10 cellular contexts compared by ENCODE assay signal in the genomic region with DNA sequence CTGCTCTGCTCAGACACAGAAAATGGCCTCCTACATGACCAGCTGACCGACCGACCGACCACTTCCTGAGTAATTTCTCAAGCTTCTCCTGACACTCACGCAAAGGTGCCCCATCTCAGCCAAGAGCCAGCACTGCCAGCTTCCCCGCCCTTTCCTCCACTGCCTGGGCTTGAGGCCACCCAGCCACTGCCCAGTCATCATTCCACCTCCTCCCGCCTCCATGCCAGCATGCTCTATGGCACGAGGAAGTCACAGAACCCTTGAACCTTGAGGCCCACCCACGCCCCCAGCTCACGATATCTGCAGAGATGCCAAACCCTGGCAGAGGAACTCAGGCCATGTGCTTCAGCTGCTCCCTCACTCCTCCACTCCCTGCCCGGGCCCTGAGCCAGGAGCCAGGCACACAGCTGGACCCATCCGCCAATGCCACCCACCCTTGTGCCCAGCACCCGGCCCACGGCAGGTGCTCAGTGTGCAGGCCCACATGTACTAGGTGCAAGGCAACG. TPM values are rescaled to one million over a fixed set of nuclear protein-coding genes. Genes with fewer than 3 reads are reported as not detected.
DNase-seq lines count a peak whose midpoint lies in the region; ATAC-seq and TF ChIP-seq lines count a peak whose summit lies in the region.
"Had no signal": no experiment of that assay in that cellular context is flagged by ENCODE, and none has a peak within 500 bp of the region (broad histone marks: within the 10 kb centered on the region; RNA-seq: fewer than 3 reads in every experiment).

No MANE protein-coding gene starts in this region.

- no peak overlapping the region for H3K4me3 Mint-ChIP-seq in natural killer cell

- no peaks in the 10 kb centered on the region for H3K36me3 Mint-ChIP-seq in natural killer cell

- intact Hi-C loops in dorsolateral prefrontal cortex (cut with DNase I) (no loop called here), natural killer cell (cut with micrococcal nuclease) (no loop called here)

- no peak for TF ChIP-seq CTCF in NB4 (IDR thresholded peaks at IDR 0.05; ENCODE audit: low read depth, low read length)
- no peak for TF ChIP-seq CTCF in dorsolateral prefrontal cortex (IDR thresholded peaks at IDR 0.05 in 54 of 56, conservative IDR thresholded peaks at IDR 0.05 in 2 of 56; ENCODE audit: low read depth in 1 of 56, partially characterized antibody in 56 of 56)
- TF ChIP-seq CTCF in natural killer cell (IDR thresholded peaks at IDR 0.05) = no peak

- peak overlapping the region; percentile 67 to 83 for H3K27ac Mint-ChIP-seq in natural killer cell

- DNase-seq in C1 segment of cervical spinal cord (lab: John Stamatoyannopoulos, UW) = peak in 9 of 14 donors; percentile 24 to 83 (median 48)
- peak; percentile 92 for DNase-seq in NB4 (ENCODE audit: low read depth)
- DNase-seq in dorsolateral prefrontal cortex = peak in 7 of 10 donors; percentile 67 to 90 (median 78)
- DNase-seq in natural killer cell = no peak
- DNase-seq in stimulated activated CD8-positive, alpha-beta memory T cell treated with anti-CD3 and anti-CD28 coated beads, Interleukin-4, amount 100 ng/mL, for 48 hours = no peak
- DNase-seq in stimulated activated CD4-positive, alpha-beta T cell treated with anti-CD3 and anti-CD28 coated beads, Interleukin-2, amount 100 ng/mL, for 24 hours = no peak
- DNase-seq in activated CD4-positive, alpha-beta T cell treated with anti-CD3 and anti-CD28 coated beads for 48 hours = no peak
- DNase-seq: amniotic stem cell had no signal

- H3K27ac ChIP-seq in dorsolateral prefrontal cortex = peak overlapping the region; percentile 75 to 100 (median 97)
- H3K27ac ChIP-seq: SK-N-MC had no signal

- H3K4me1 Mint-ChIP-seq in natural killer cell = peaks cover 30 to 65% of the 10 kb centered on the region in 2 donors

- H3K4me3 ChIP-seq in NB4 (ENCODE audit: low read depth, low read length) = no peak overlapping the region
- peak overlapping the region in 3 of 59 donors; percentile 23 to 31 (median 27) for H3K4me3 ChIP-seq in dorsolateral prefrontal cortex
- H3K4me3 ChIP-seq: SK-N-MC had no signal

- no peaks in the 10 kb centered on the region for H3K9me3 Mint-ChIP-seq in natural killer cell

- peak in 2 of 3 donors; percentile 32 to 51 for ATAC-seq in natural killer cell
- ATAC-seq in HG03521 (IDR thresholded peaks at IDR 0.05; ENCODE audit: unreplicated experiment) = no peak

- no peak for TF ChIP-seq POLR2A in NB4 (IDR thresholded peaks at IDR 0.05; ENCODE audit: extremely low read depth, insufficient read length)

- no peaks in the 10 kb centered on the region for H3K27me3 Mint-ChIP-seq in natural killer cell (ENCODE audit: low read depth in 2 of 2)

- no peaks in the 10 kb centered on the region for H3K27me3 ChIP-seq in dorsolateral prefrontal cortex

RNA-seq across cellular contexts. Expression of gene KIAA0930, which starts 14.0 kb away (rescaled TPM):
- total RNA-seq in dorsolateral prefrontal cortex (100 to 1,000 TPM; 174 to 603 (median 325) TPM), natural killer cell (10 to 100 TPM; 32.6 to 39.1 (median 38.4) TPM)

RNA-seq across cellular contexts. Expression of gene UPK3A, which starts 58.0 kb away (rescaled TPM):
- total RNA-seq in dorsolateral prefrontal cortex = 1 to 10 TPM in 2 of 120 experiments, under 1 TPM in 8, not detected in 110; 0.41 to 1.8 (median 0.82) TPM
- total RNA-seq in natural killer cell = under 1 TPM in 1 of 3 donors, not detected in 2; 0.49 TPM

Comparison
In these comparisons a context has a peak if more than half of its experiments do, and no peak if none do; other contexts are left out.
1. DNase-seq: peak in C1 segment of cervical spinal cord (9 of 14), NB4 (single experiment) and dorsolateral prefrontal cortex (7 of 10); none in natural killer cell (single experiment), stimulated activated CD8-positive, alpha-beta memory T cell treated with anti-CD3 and anti-CD28 coated beads, Interleukin-4, amount 100 ng/mL, for 48 hours (single experiment), stimulated activated CD4-positive, alpha-beta T cell treated with anti-CD3 and anti-CD28 coated beads, Interleukin-2, amount 100 ng/mL, for 24 hours (0 of 2) and activated CD4-positive, alpha-beta T cell treated with anti-CD3 and anti-CD28 coated beads for 48 hours (single experiment).
2. RNA of gene KIAA0930, which starts 14.0 kb away (total RNA-seq): 174 to 603 TPM in dorsolateral prefrontal cortex; 32.6 to 39.1 TPM in natural killer cell; every median in the first group is over 4 times any median in the second.